In genomic region chr15:73873456-73873855, GRCh38 we compare ENCODE assay signal across 13 cellular contexts. TPM values are rescaled to one million over a fixed set of nuclear protein-coding genes. Genes with fewer than 3 reads are reported as not detected.
"Had no signal": no experiment of that assay in that cellular context is flagged by ENCODE, and none has a peak within 500 bp of the region (broad histone marks: within the 10 kb centered on the region; RNA-seq: fewer than 3 reads in every experiment).

TSS of gene TBC1D21 (plus strand) at chr15:73873564. CDS start at chr15:73873710, 146 bp downstream.

- ATAC-seq: activated CD8-positive, alpha-beta T cell treated with anti-CD3 and anti-CD28 coated beads, Interleukin-2, amount 10 ng/mL, durations not matched to agents 7 days and 5 days; activated T-cell treated with anti-CD3 and anti-CD28 coated beads, Interleukin-2, amount 50 U/mL, for 4 hours had no signal

- H3K9me3 ChIP-seq: SJSA1 had no signal

- H3K4me3 ChIP-seq: SJSA1 had no signal

- H3K4me1 ChIP-seq: SJSA1 had no signal

- H3K36me3 ChIP-seq: SJSA1 had no signal

- DNase-seq: activated CD4-positive, alpha-beta T cell treated with anti-CD3 and anti-CD28 coated beads, Interleukin-2, amount 50 U/mL, for 4 hours; activated CD4-positive, CD25-positive, alpha-beta regulatory T cell treated with anti-CD3 and anti-CD28 coated beads, Interleukin-2, amount 50 U/mL, for 72 hours; activated gamma-delta T cell; activated T-cell treated with anti-CD3 and anti-CD28 coated beads, Interleukin-2, amount 50 U/mL, for 4 hours; caudate nucleus; NCI-H510A treated with DMSO at 0.1 percent for 48 hours; NK-92 treated with Interleukin-12 subunit alpha and Interleukin-12 subunit beta, amount 100 ng/mL, for 24 hours had no signal

- H3K27ac ChIP-seq: SJSA1 had no signal

RNA-seq across cellular contexts. Expression of gene TBC1D21, which starts in this region (rescaled TPM):
- total RNA-seq: activated CD8-positive, alpha-beta T cell treated with anti-CD3 and anti-CD28 coated beads, Interleukin-2, amount 10 ng/mL, durations not matched to agents 7 days and 5 days; activated naive CD8-positive, alpha-beta T cell treated with anti-CD3 and anti-CD28 coated beads for 36 hours; activated T-cell treated with anti-CD3 and anti-CD28 coated beads, Interleukin-2, amount 50 U/mL, for 4 hours; cerebellum; SJSA1; T-helper 1 cell treated with Interleukin-12 subunit alpha and Interleukin-12 subunit beta and Interleukin-4 antibody, amounts not matched to agents 30 ng/mL and 1 ng/mL, for 36 hours had no signal
- polyA plus RNA-seq: adipose tissue had no signal
